ENCODE assay signal across 31 cellular contexts in the genomic region with DNA sequence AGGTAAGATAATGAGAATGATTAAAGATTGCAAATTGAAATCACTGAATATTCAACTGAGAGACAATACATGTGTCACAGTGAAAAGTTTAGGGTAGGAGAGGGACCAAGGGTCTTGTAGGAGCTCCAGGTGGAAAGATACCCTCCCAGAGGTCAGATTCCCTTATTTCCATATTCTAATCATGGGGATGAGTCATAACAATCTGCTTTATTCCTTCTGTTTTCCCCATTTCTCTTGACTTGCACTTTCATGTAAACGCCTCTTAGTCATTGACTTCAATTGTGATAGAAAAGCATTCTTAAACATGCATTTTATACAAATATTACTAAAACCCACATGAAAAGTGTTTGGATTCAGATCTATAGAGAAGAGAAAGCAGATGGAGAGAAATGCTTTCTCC.
A peak's percentile ranks its signal among the peaks of the same experiment; 100 is the strongest.
DNase-seq lines count a peak whose midpoint lies in the region; ATAC-seq and TF ChIP-seq lines count a peak whose summit lies in the region.
"Had no signal": no experiment of that assay in that cellular context is flagged by ENCODE, and none has a peak within 500 bp of the region (broad histone marks: within the 10 kb centered on the region; RNA-seq: fewer than 3 reads in every experiment).

No MANE protein-coding gene starts in this region.

- H3K9me3 Mint-ChIP-seq in GM23338 (no peaks in the 10 kb centered on the region), glutamatergic neuron (ENCODE audit: unreplicated experiment) (peaks cover 6% of the 10 kb centered on the region)
- H3K9me3 Mint-ChIP-seq: activated CD8-positive, alpha-beta T cell treated with anti-CD3 and anti-CD28 coated beads for 36 hours; activated naive CD4-positive, alpha-beta T cell treated with anti-CD3 and anti-CD28 coated beads, Interleukin-2, amount 10 ng/mL, durations not matched to agents 7 days and 5 days; CD4-positive, alpha-beta memory T cell; nephron progenitor cell; stimulated activated naive CD8-positive, alpha-beta T cell treated with anti-CD3 and anti-CD28 coated beads, Interleukin-15, Interleukin-2, amounts not matched to agents 100 ng/mL and 50 ng/mL, for 24 hours; T-helper 2 cell treated with Interferon-gamma antibody and Interleukin-4, amounts not matched to agents 5 μg/mL and 100 μg/mL, for 36 hours had no signal

- H2AFZ ChIP-seq in GM23338 (no peak overlapping the region), parathyroid adenoma (no peak overlapping the region)

- H3K36me3 Mint-ChIP-seq in GM23338 (ENCODE audit: low read depth) (peaks cover 84% of the 10 kb centered on the region), glutamatergic neuron (ENCODE audit: unreplicated experiment) (peaks cover 4% of the 10 kb centered on the region)
- H3K36me3 Mint-ChIP-seq: activated naive CD4-positive, alpha-beta T cell treated with anti-CD3 and anti-CD28 coated beads, Interleukin-2, amount 10 ng/mL, durations not matched to agents 7 days and 5 days; CD4-positive, alpha-beta memory T cell had no signal

- ATAC-seq in GM23338: peak; percentile 53
- ATAC-seq in HG03135 (IDR thresholded peaks at IDR 0.05; ENCODE audit: unreplicated experiment): no peak
- no peak for ATAC-seq in GM18870 (IDR thresholded peaks at IDR 0.05; ENCODE audit: unreplicated experiment)
- no peak for ATAC-seq in HG03469 (IDR thresholded peaks at IDR 0.05; ENCODE audit: unreplicated experiment)
- ATAC-seq in left colon: no peak
- ATAC-seq: activated CD8-positive, alpha-beta T cell treated with anti-CD3 and anti-CD28 coated beads for 36 hours; pancreas had no signal

- peaks cover 2% of the 10 kb centered on the region for H3K27me3 Mint-ChIP-seq in GM23338 (ENCODE audit: insufficient read depth, low read depth, poor library complexity)
- H3K27me3 Mint-ChIP-seq in glutamatergic neuron (ENCODE audit: unreplicated experiment): peaks cover 4% of the 10 kb centered on the region
- H3K27me3 Mint-ChIP-seq: B cell; stimulated activated naive CD8-positive, alpha-beta T cell treated with anti-CD3 and anti-CD28 coated beads, Interleukin-15, Interleukin-2, amounts not matched to agents 100 ng/mL and 50 ng/mL, for 24 hours had no signal

- H3K9me3 ChIP-seq in SK-N-MC (ENCODE audit: low read depth, low read length): no peaks in the 10 kb centered on the region
- no peaks in the 10 kb centered on the region for H3K9me3 ChIP-seq in parathyroid adenoma (ENCODE audit: control insufficient read depth, low read length)
- H3K9me3 ChIP-seq: breast epithelium, pancreas, Peyer's patch, right atrium auricular region, spleen, testis had no signal

- no peak overlapping the region for H3K4me3 Mint-ChIP-seq in GM23338
- no peak overlapping the region for H3K4me3 Mint-ChIP-seq in glutamatergic neuron (ENCODE audit: unreplicated experiment)
- H3K4me3 Mint-ChIP-seq: activated CD8-positive, alpha-beta T cell treated with anti-CD3 and anti-CD28 coated beads for 36 hours; activated naive CD4-positive, alpha-beta T cell treated with anti-CD3 and anti-CD28 coated beads, Interleukin-2, amount 10 ng/mL, durations not matched to agents 7 days and 5 days; B cell; CD4-positive, alpha-beta memory T cell; nephron progenitor cell; stimulated activated naive CD8-positive, alpha-beta T cell treated with anti-CD3 and anti-CD28 coated beads, Interleukin-15, Interleukin-2, amounts not matched to agents 100 ng/mL and 50 ng/mL, for 24 hours; T-helper 2 cell treated with Interferon-gamma antibody and Interleukin-4, amounts not matched to agents 5 μg/mL and 100 μg/mL, for 36 hours had no signal

- intact Hi-C loops in left colon (cut with DNase I, micrococcal nuclease): no loop called here

- H3K27ac Mint-ChIP-seq in GM23338 (peak overlapping the region; percentile 56), glutamatergic neuron (ENCODE audit: unreplicated experiment) (peak overlapping the region; percentile 92)
- H3K27ac Mint-ChIP-seq: activated CD8-positive, alpha-beta T cell treated with anti-CD3 and anti-CD28 coated beads for 36 hours; activated naive CD4-positive, alpha-beta T cell treated with anti-CD3 and anti-CD28 coated beads, Interleukin-2, amount 10 ng/mL, durations not matched to agents 7 days and 5 days; B cell; CD4-positive, alpha-beta memory T cell; nephron progenitor cell; stimulated activated naive CD8-positive, alpha-beta T cell treated with anti-CD3 and anti-CD28 coated beads, Interleukin-15, Interleukin-2, amounts not matched to agents 100 ng/mL and 50 ng/mL, for 24 hours; T-helper 2 cell treated with Interferon-gamma antibody and Interleukin-4, amounts not matched to agents 5 μg/mL and 100 μg/mL, for 36 hours had no signal

- H3K4me2 ChIP-seq in GM23338 (peak overlapping the region; percentile 44; the same call in 1 of the 2 replicates), parathyroid adenoma (ENCODE audit: low read length) (peak overlapping the region; percentile 17)

- H3K4me1 Mint-ChIP-seq in GM23338 (peaks cover 21% of the 10 kb centered on the region), glutamatergic neuron (ENCODE audit: low read depth, unreplicated experiment) (peaks cover 33% of the 10 kb centered on the region)
- H3K4me1 Mint-ChIP-seq: B cell; CD4-positive, alpha-beta memory T cell had no signal

- H3K4me1 ChIP-seq in GM23338 (ENCODE audit: insufficient read depth) (peaks cover 26% of the 10 kb centered on the region), parathyroid adenoma (peaks cover 36% of the 10 kb centered on the region)
- H3K4me1 ChIP-seq: breast epithelium, spleen had no signal

- TF ChIP-seq CTCF in GM23338 (conservative IDR thresholded peaks at IDR 0.05; ENCODE audit: low read depth in 2 of 2) (no peak), glutamatergic neuron (IDR thresholded peaks at IDR 0.05; ENCODE audit: partially characterized antibody, unreplicated experiment) (no peak), parathyroid adenoma (IDR thresholded peaks at IDR 0.05) (no peak)

- no peaks in the 10 kb centered on the region for H3K9me2 ChIP-seq in GM23338 (ENCODE audit: insufficient read depth)

- H3K27ac ChIP-seq in GM23338 (ENCODE audit: low read depth) (no peak overlapping the region), SK-N-MC (0 out of 2 replicates have a peak overlapping the region, but pooled peaks have one; percentile 32), parathyroid adenoma (no peak overlapping the region)
- H3K27ac ChIP-seq: breast epithelium, pancreas, Peyer's patch, right atrium auricular region, spleen had no signal

- H3K36me3 ChIP-seq in GM23338 (ENCODE audit: insufficient read depth): peaks cover 66% of the 10 kb centered on the region
- H3K36me3 ChIP-seq in SK-N-MC (ENCODE audit: insufficient read depth, low read length): peaks cover 96% of the 10 kb centered on the region
- no peaks in the 10 kb centered on the region for H3K36me3 ChIP-seq in parathyroid adenoma (ENCODE audit: control insufficient read depth, insufficient read depth, low read length)
- H3K36me3 ChIP-seq: breast epithelium, right atrium auricular region had no signal

- H4K20me1 ChIP-seq in GM23338 (replicated peaks; ENCODE audit: insufficient read depth): no peaks in the 10 kb centered on the region; the same call in none of the 2 replicates

- DNase-seq in GM23338 (ENCODE audit: low spot score) (no peak), SK-N-MC (ENCODE audit: low read depth, low spot score) (no peak), glutamatergic neuron (no peak), left colon (no peak)
- DNase-seq: activated CD8-positive, alpha-beta memory T cell treated with anti-CD3 and anti-CD28 coated beads, Interleukin-2, amount 50 U/mL, for 48 hours; activated CD8-positive, alpha-beta T cell treated with anti-CD3 and anti-CD28 coated beads for 36 hours; activated naive CD4-positive, alpha-beta T cell treated with anti-CD3 and anti-CD28 coated beads, Interleukin-2, amount 10 ng/mL, durations not matched to agents 7 days and 5 days; amniotic stem cell; CD4-positive, alpha-beta memory T cell; EL; IMR-90; NCI-H1048; NCI-H2107; NCI-H345; nephron progenitor cell; pancreas; Peyer's patch; SHP77 treated with DMSO at 0.1 percent for 48 hours; spleen; stimulated activated CD8-positive, alpha-beta memory T cell treated with anti-CD3 and anti-CD28 coated beads, Interleukin-4, amount 100 ng/mL, for 48 hours; testis had no signal

- H3K79me2 ChIP-seq in GM23338 (replicated peaks; ENCODE audit: insufficient read depth) (no peaks in the 10 kb centered on the region; the same call in 1 of the 2 replicates), parathyroid adenoma (no peaks in the 10 kb centered on the region)

- H3K27me3 ChIP-seq in GM23338 (ENCODE audit: insufficient read depth): no peaks in the 10 kb centered on the region
- H3K27me3 ChIP-seq in parathyroid adenoma (ENCODE audit: control insufficient read depth, insufficient read depth, low read length): no peaks in the 10 kb centered on the region
- H3K27me3 ChIP-seq: pancreas, Peyer's patch, right atrium auricular region, spleen, testis had no signal

- H3K9ac ChIP-seq in SK-N-MC (ENCODE audit: insufficient read length) (no peak overlapping the region), parathyroid adenoma (no peak overlapping the region)

- 0 out of 2 replicates have a peak, but pooled peaks cover 3% of the 10 kb centered on the region for H3F3A ChIP-seq in GM23338 (replicated peaks; ENCODE audit: low read depth)

- H3K4me3 ChIP-seq in GM23338: no peak overlapping the region
- no peak overlapping the region for H3K4me3 ChIP-seq in SK-N-MC
- no peak overlapping the region for H3K4me3 ChIP-seq in parathyroid adenoma (ENCODE audit: low read depth, low read length)
- H3K4me3 ChIP-seq: breast epithelium, lung, pancreas, Peyer's patch, right atrium auricular region, spleen, testis had no signal

TF ChIP-seq in GM23338, 12 proteins besides CTCF, POLR2A, EP300 and RAD21 (continues in another document):
- TF ChIP-seq CREB1 (CRISPR knock-in tag; IDR thresholded peaks at IDR 0.05; ENCODE audit: low read depth): no peak
- TF ChIP-seq STAT1 (IDR thresholded peaks at IDR 0.05; ENCODE audit: unreplicated experiment): no peak
- no peak for TF ChIP-seq NANOG (IDR thresholded peaks at IDR 0.05; ENCODE audit: borderline replicate concordance)
- no peak for TF ChIP-seq ZNF114 (CRISPR knock-in tag; IDR thresholded peaks at IDR 0.05)
- TF ChIP-seq JUNB (IDR thresholded peaks at IDR 0.05; ENCODE audit: unreplicated experiment): no peak
- no peak for TF ChIP-seq ZNF331 (CRISPR knock-in tag; IDR thresholded peaks at IDR 0.05; ENCODE audit: low read depth)
